In the genomic region with DNA sequence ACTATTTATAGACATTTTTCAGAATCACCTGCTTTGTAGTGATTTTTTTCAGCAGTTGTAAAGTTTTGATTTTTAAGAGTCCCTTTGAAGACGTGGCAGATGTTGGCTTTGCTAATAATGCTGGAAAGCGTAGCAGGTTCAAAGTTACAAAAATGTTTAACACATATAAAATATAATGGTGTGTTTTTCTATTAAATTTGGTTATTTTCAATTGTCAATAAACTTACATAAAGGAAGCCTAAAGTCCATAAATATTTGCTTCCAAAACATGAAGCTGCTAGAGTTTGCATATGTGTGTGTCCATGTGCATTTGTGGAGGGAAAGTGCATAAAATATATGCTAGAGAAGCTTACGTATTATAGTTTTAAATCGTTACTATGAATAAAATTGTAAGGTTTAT, we compare ENCODE assay signal across 1 cellular context.
TF ChIP-seq lines count a peak whose summit lies in the region.

No MANE protein-coding gene starts in this region.

TF ChIP-seq in endothelial cell of umbilical vein, 7 proteins besides CTCF, POLR2A, EP300 and RAD21:
- TF ChIP-seq POLR2AphosphoS5 (IDR thresholded peaks at IDR 0.05; ENCODE audit: insufficient read depth, low read depth, low read length) (no peak), JUN (IDR thresholded peaks at IDR 0.05; ENCODE audit: borderline replicate concordance, insufficient read depth, insufficient read length, low read depth) (no peak), GATA2 (IDR thresholded peaks at IDR 0.05; ENCODE audit: insufficient read depth, insufficient read length, low read depth, low read length) (no peak), EZH2 (IDR thresholded peaks at IDR 0.05; ENCODE audit: borderline replicate concordance, low read depth, low read length, severe bottlenecking) (no peak), MYC (IDR thresholded peaks at IDR 0.05; ENCODE audit: low read depth, low read length) (no peak), FOS (IDR thresholded peaks at IDR 0.05; ENCODE audit: borderline replicate concordance, insufficient read depth, low read length) (no peak)
- TF ChIP-seq, protein P1, sequence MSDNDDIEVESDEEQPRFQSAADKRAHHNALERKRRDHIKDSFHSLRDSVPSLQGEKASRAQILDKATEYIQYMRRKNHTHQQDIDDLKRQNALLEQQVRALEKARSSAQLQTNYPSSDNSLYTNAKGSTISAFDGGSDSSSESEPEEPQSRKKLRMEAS (IDR thresholded peaks at IDR 0.05; ENCODE audit: insufficient read depth, insufficient read length), result no peak
